Comparison of ENCODE assay signal across 8 cellular contexts in genomic region chr11:75331299-75331698, GRCh38. TPM values are rescaled to one million over a fixed set of nuclear protein-coding genes. Genes with fewer than 3 reads are reported as not detected.
DNase-seq lines count a peak whose midpoint lies in the region; ATAC-seq and TF ChIP-seq lines count a peak whose summit lies in the region.
"Not testable (repeated sequence)": the region's sequence is repeated elsewhere in the genome, so short reads cannot be mapped to it uniquely, and the experiment has no call there.

No MANE protein-coding gene starts in this region.

- in situ Hi-C loops in Panc1 (cut with HindIII; ENCODE audit: low pct_unique_long_range_greater_than_20kb, low sequenced_read_pairs), result not testable (repeated sequence)

- not testable (repeated sequence) for TF ChIP-seq POLR2A in prostate gland (IDR thresholded peaks at IDR 0.05)

- CTCF ChIA-PET in Panc1 (lab: Charles Lee), result interaction anchor here (2.4 kb wide), 1 partner anchor 9 kb away, joined by 15 read pairs; no protein-coding TSS in a partner anchor
- CTCF ChIA-PET in activated naive CD4-positive, alpha-beta T cell treated with anti-CD3 and anti-CD28 coated beads for 36 hours (lab: Charles Lee), result interaction anchor here (0.7 to 5.4 kb wide), 5 partner anchors 9 to 58 kb away, joined by 3 to 72 read pairs (median 16); no protein-coding TSS in a partner anchor

- not testable (repeated sequence) for H3K36me3 ChIP-seq in ES-I3 (ENCODE audit: insufficient read depth, low read length); Panc1 (ENCODE audit: control insufficient read depth, insufficient read depth, low read length); prostate gland

- H3K27me3 Mint-ChIP-seq in activated naive CD4-positive, alpha-beta T cell treated with anti-CD3 and anti-CD28 coated beads for 36 hours (ENCODE audit: low read depth); endothelial cell (ENCODE audit: unreplicated experiment); immature natural killer cell (ENCODE audit: low read depth in 3 of 3); naive thymus-derived CD8-positive, alpha-beta T cell: not testable (repeated sequence)

- H3K9ac ChIP-seq in ES-I3 (ENCODE audit: low read depth, low read length), result peak overlapping the region; percentile 41; the same call in 1 of the 2 replicates

- H3K27me3 ChIP-seq in Panc1 (ENCODE audit: control insufficient read depth, insufficient read depth, low read length); prostate gland (replicated peaks; ENCODE audit: insufficient read depth): not testable (repeated sequence)

- not testable (repeated sequence) for DNase-seq in Panc1 (ENCODE audit: low read depth, low spot score); activated naive CD4-positive, alpha-beta T cell treated with anti-CD3 and anti-CD28 coated beads for 36 hours; endothelial cell (ENCODE audit: low spot score); immature natural killer cell; naive thymus-derived CD8-positive, alpha-beta T cell; prostate gland (ENCODE audit: low spot score)

- 97% methylated on average over 6 of the region's 6 CpGs for WGBS in prostate gland

- not testable (repeated sequence) for TF ChIP-seq CTCF in 22Rv1 (IDR thresholded peaks at IDR 0.05); Panc1 (IDR thresholded peaks at IDR 0.05); endothelial cell (IDR thresholded peaks at IDR 0.05; ENCODE audit: unreplicated experiment); prostate gland (IDR thresholded peaks at IDR 0.05)

- not testable (repeated sequence) for H3K4me3 Mint-ChIP-seq in activated naive CD4-positive, alpha-beta T cell treated with anti-CD3 and anti-CD28 coated beads for 36 hours; endothelial cell (ENCODE audit: unreplicated experiment); immature natural killer cell
- H3K4me3 Mint-ChIP-seq in naive thymus-derived CD8-positive, alpha-beta T cell, result peak overlapping the region in 3 of 10 donors; percentile 36 to 54 (median 44)

- peaks cover 78% of the 10 kb centered on the region for H3K4me1 Mint-ChIP-seq in activated naive CD4-positive, alpha-beta T cell treated with anti-CD3 and anti-CD28 coated beads for 36 hours (ENCODE audit: low read depth)
- H3K4me1 Mint-ChIP-seq in endothelial cell (ENCODE audit: unreplicated experiment) (peaks cover 77% of the 10 kb centered on the region), immature natural killer cell (peaks cover 84 to 90% of the 10 kb centered on the region in 2 donors)
- peaks cover 46 to 86% (median 82%) of the 10 kb centered on the region in 4 donors for H3K4me1 Mint-ChIP-seq in naive thymus-derived CD8-positive, alpha-beta T cell

- peak overlapping the region; percentile 59 for H3K27ac ChIP-seq in 22Rv1
- H3K27ac ChIP-seq in Panc1 (ENCODE audit: low read length), result peak overlapping the region; percentile 96
- peak overlapping the region; percentile 53 to 72 for H3K27ac ChIP-seq in prostate gland

- H3K36me3 Mint-ChIP-seq in activated naive CD4-positive, alpha-beta T cell treated with anti-CD3 and anti-CD28 coated beads for 36 hours (ENCODE audit: low read depth); immature natural killer cell: not testable (repeated sequence)
- H3K36me3 Mint-ChIP-seq in endothelial cell (ENCODE audit: low read depth, unreplicated experiment), result peaks cover 10% of the 10 kb centered on the region
- H3K36me3 Mint-ChIP-seq in naive thymus-derived CD8-positive, alpha-beta T cell, result peaks cover 0 to 12% (median 9%) of the 10 kb centered on the region in 3 donors

- peak overlapping the region; percentile 53 for H3K27ac Mint-ChIP-seq in activated naive CD4-positive, alpha-beta T cell treated with anti-CD3 and anti-CD28 coated beads for 36 hours
- peak overlapping the region; percentile 75 for H3K27ac Mint-ChIP-seq in endothelial cell (ENCODE audit: unreplicated experiment)
- peak overlapping the region; percentile 41 to 86 (median 73) for H3K27ac Mint-ChIP-seq in immature natural killer cell
- H3K27ac Mint-ChIP-seq in naive thymus-derived CD8-positive, alpha-beta T cell, result peak overlapping the region in 9 of 10 donors; percentile 15 to 90 (median 73)

- BruUV-seq in Panc1 (replicated peaks; lab: Mats Ljungman, UMichigan), result not testable (repeated sequence)

- POLR2A ChIA-PET in Panc1 (lab: Charles Lee), result not testable (repeated sequence)
- POLR2A ChIA-PET in naive thymus-derived CD8-positive, alpha-beta T cell (lab: Charles Lee), result interaction anchor here (1.1 to 5.3 kb wide), 5 partner anchors 9 to 60 kb away, joined by 3 to 57 read pairs (median 4); partner anchors contain the start of gene ARRB1

- H3K4me1 ChIP-seq in ES-I3 (ENCODE audit: insufficient read depth, low read length) (peaks cover 72% of the 10 kb centered on the region), Panc1 (ENCODE audit: control insufficient read depth, insufficient read depth, low read length) (peaks cover 83% of the 10 kb centered on the region), prostate gland (replicated peaks) (peaks cover 26% of the 10 kb centered on the region)

- not testable (repeated sequence) for ATAC-seq in Panc1; naive thymus-derived CD8-positive, alpha-beta T cell

- H3K4me3 ChIP-seq in Panc1 (ENCODE audit: low read depth in 2 of 2, low read length in 2 of 2); prostate gland: not testable (repeated sequence)

- H3K9me3 ChIP-seq in ES-I3 (ENCODE audit: control insufficient read depth, insufficient read depth, low read length); Panc1 (ENCODE audit: control insufficient read depth, insufficient read depth, low read depth, low read length); prostate gland: not testable (repeated sequence)

- intact Hi-C loops in Panc1 (cut with micrococcal nuclease; ENCODE audit: unreplicated experiment); prostate gland (cut with DNase I): not testable (repeated sequence)
- intact Hi-C loops in activated naive CD4-positive, alpha-beta T cell treated with anti-CD3 and anti-CD28 coated beads for 36 hours (cut with micrococcal nuclease), result loop anchor here (10.0 kb wide), 2 partner anchors 386 to 936 kb away; partner anchors contain the start of genes PGM2L1, SPCS2 and XRRA1

- not testable (repeated sequence) for H3K9me3 Mint-ChIP-seq in activated naive CD4-positive, alpha-beta T cell treated with anti-CD3 and anti-CD28 coated beads for 36 hours; endothelial cell (ENCODE audit: unreplicated experiment); immature natural killer cell; naive thymus-derived CD8-positive, alpha-beta T cell

RNA-seq across cellular contexts. Expression of gene ARRB1, which starts 20.2 kb away (rescaled TPM):
- total RNA-seq in Panc1 (2021; ENCODE audit: unreplicated experiment) (219 TPM), endothelial cell (ENCODE audit: unreplicated experiment) (197 TPM), prostate gland (10 to 100 TPM; 31.9 to 64.7 TPM)
- polyA plus RNA-seq in Panc1 (2012; ENCODE audit: insufficient read length), result 236 TPM
- total RNA-seq in activated naive CD4-positive, alpha-beta T cell treated with anti-CD3 and anti-CD28 coated beads for 36 hours, result 10 to 100 TPM; 15.7 to 16.6 TPM
- 10 to 100 TPM; 28.7 to 51.1 (median 41.5) TPM for polyA plus RNA-seq in immature natural killer cell
- total RNA-seq in naive thymus-derived CD8-positive, alpha-beta T cell, result 10 to 100 TPM; 60.0 to 65.3 TPM
- polyA plus RNA-seq in naive thymus-derived CD8-positive, alpha-beta T cell, result 10 to 100 TPM in 1 of 3 donors, 1 to 10 TPM in 2; 7.6 to 12.2 (median 9.0) TPM
